In the genomic region with DNA sequence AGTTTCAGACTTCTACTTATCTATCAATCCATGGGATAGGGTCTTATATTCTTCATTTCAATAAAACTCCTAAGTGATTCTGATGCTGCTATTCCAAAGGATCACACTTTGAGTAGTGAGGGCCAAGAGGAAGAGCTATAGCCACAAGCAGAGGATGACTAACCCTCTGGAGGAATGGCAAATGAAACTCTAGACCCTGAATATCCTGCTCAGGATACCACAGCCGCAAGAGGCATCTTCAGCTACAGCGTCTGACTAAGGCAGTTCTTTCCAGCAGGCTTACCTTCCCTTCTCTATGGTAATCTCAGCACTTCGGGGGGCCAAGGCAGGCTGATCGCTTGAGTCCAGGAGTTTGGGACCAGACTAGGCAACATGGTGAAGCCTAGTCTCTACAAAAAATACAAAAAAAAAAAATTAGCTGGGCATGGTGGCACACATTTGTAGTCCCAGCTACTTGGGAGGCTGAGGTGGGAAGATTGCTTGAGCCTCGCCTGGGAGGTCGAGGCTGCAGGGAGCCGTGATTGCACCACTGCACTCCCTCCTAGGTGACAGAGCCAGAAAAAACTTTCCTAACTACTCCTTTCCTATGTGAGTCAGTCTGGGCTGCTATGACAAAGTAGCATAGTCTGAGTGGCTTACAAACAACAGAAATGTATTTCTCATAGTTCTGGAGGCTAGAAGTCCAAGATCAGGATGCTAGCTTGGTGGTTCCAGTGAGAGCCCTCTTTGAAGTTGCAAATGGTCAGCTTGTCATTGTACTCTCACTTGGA, we compare ENCODE assay signal across 1 cellular context.
TF ChIP-seq lines count a peak whose summit lies in the region.

No MANE protein-coding gene starts in this region.

TF ChIP-seq in IMR-90, 13 proteins besides CTCF, POLR2A, EP300 and RAD21 (continued from another document):
- no peak for TF ChIP-seq MXI1 (IDR thresholded peaks at IDR 0.05; ENCODE audit: borderline replicate concordance, low read depth, low read length)
- TF ChIP-seq RFX5 (IDR thresholded peaks at IDR 0.05; ENCODE audit: low read depth, low read length): no peak
- 0 out of 2 replicates have a peak, but pooled peaks have one; percentile 72 for TF ChIP-seq CHD1 (IDR thresholded peaks at IDR 0.05; ENCODE audit: low read depth, low read length)
- TF ChIP-seq RCOR1 (IDR thresholded peaks at IDR 0.05; ENCODE audit: insufficient replicate concordance, low read length): no peak
- TF ChIP-seq SMC3 (IDR thresholded peaks at IDR 0.05; ENCODE audit: low read depth, low read length): 0 out of 2 replicates have a peak, but pooled peaks have one; percentile 1
TF ChIP-seq in IMR-90: peak in this region for 6.
